In genomic region chr9:35686222-35687203, GRCh38 we compare ENCODE assay signal across 12 cellular contexts. TPM values are rescaled to one million over a fixed set of nuclear protein-coding genes. Genes with fewer than 3 reads are reported as not detected.
DNase-seq lines count a peak whose midpoint lies in the region; ATAC-seq and TF ChIP-seq lines count a peak whose summit lies in the region.
"Had no signal": no experiment of that assay in that cellular context is flagged by ENCODE, and none has a peak within 500 bp of the region (broad histone marks: within the 10 kb centered on the region; RNA-seq: fewer than 3 reads in every experiment).

No MANE protein-coding gene starts in this region.

- peaks cover 11% of the 10 kb centered on the region for H3K9me3 Mint-ChIP-seq in glutamatergic neuron (ENCODE audit: unreplicated experiment)
- no peaks in the 10 kb centered on the region for H3K9me3 Mint-ChIP-seq in activated T-helper 17 cell treated with anti-CD3 and anti-CD28 coated beads, Interleukin-2, amount 50 U/mL, for 72 hours

- H3K36me3 ChIP-seq in ascending aorta (peaks cover 64 to 76% of the 10 kb centered on the region in 2 donors), skeletal muscle satellite cell (ENCODE audit: insufficient read depth, low read length) (peaks cover 75% of the 10 kb centered on the region)

- intact Hi-C loops in ascending aorta (cut with DNase I) = no loop called here

- H3K4me3 ChIP-seq in ascending aorta = peak overlapping the region; percentile 83 to 93
- H3K4me3 ChIP-seq in skeletal muscle satellite cell (ENCODE audit: low read length) = peak overlapping the region; percentile 86

- peaks cover 29% of the 10 kb centered on the region for H3K4me1 Mint-ChIP-seq in glutamatergic neuron (ENCODE audit: low read depth, unreplicated experiment)
- H3K4me1 Mint-ChIP-seq in activated T-helper 17 cell treated with anti-CD3 and anti-CD28 coated beads, Interleukin-2, amount 50 U/mL, for 72 hours = peaks cover 15% of the 10 kb centered on the region

- H3K27ac ChIP-seq in ascending aorta = peak overlapping the region; percentile 93 to 97

- H3K4me2 ChIP-seq in skeletal muscle satellite cell (ENCODE audit: low read length) = peak overlapping the region; percentile 97

- H3K27me3 Mint-ChIP-seq in glutamatergic neuron (ENCODE audit: unreplicated experiment) = peaks cover 13% of the 10 kb centered on the region
- no peaks in the 10 kb centered on the region for H3K27me3 Mint-ChIP-seq in activated T-helper 17 cell treated with anti-CD3 and anti-CD28 coated beads, Interleukin-2, amount 50 U/mL, for 72 hours

- no peaks in the 10 kb centered on the region for H3K36me3 Mint-ChIP-seq in glutamatergic neuron (ENCODE audit: unreplicated experiment)
- no peaks in the 10 kb centered on the region for H3K36me3 Mint-ChIP-seq in activated T-helper 17 cell treated with anti-CD3 and anti-CD28 coated beads, Interleukin-2, amount 50 U/mL, for 72 hours (ENCODE audit: low read depth)

- H3K9me3 ChIP-seq in ascending aorta (no peaks in the 10 kb centered on the region), skeletal muscle satellite cell (replicated peaks; ENCODE audit: low read length) (no peaks in the 10 kb centered on the region)
- H3K9me3 ChIP-seq: upper lobe of left lung had no signal

- H3K4me1 ChIP-seq in ascending aorta = peaks cover 14 to 39% of the 10 kb centered on the region in 2 donors
- H3K4me1 ChIP-seq in skeletal muscle satellite cell (ENCODE audit: control insufficient read depth, insufficient read depth, low read length) = peaks cover 71% of the 10 kb centered on the region

- DNase-seq in ascending aorta (ENCODE audit: low spot score in 2 of 2) = no peak
- DNase-seq in glutamatergic neuron = no peak
- no peak for DNase-seq in activated naive CD4-positive, alpha-beta T cell (lab: John Stamatoyannopoulos, UW)
- no peak for DNase-seq in A172 (ENCODE audit: low spot score)
- no peak for DNase-seq in stimulated activated CD4-positive, alpha-beta T cell treated with anti-CD3 and anti-CD28 coated beads, Interleukin-2, amount 100 ng/mL, for 48 hours
- DNase-seq: DMS79 treated with DMSO at 0.1 percent for 48 hours, NCI-H2171, T-helper 1 cell had no signal

- H3K27me3 ChIP-seq in ascending aorta (no peaks in the 10 kb centered on the region), skeletal muscle satellite cell (ENCODE audit: control insufficient read depth, insufficient read depth, low read length) (no peaks in the 10 kb centered on the region)
- H3K27me3 ChIP-seq: upper lobe of left lung had no signal

- H3K9ac ChIP-seq in skeletal muscle satellite cell (ENCODE audit: low read depth, low read length) = peak overlapping the region; percentile 93

- peak; percentile 53 for ATAC-seq in GM19468 (IDR thresholded peaks at IDR 0.05; ENCODE audit: extremely low read depth, unreplicated experiment)
- no peak for ATAC-seq in activated T-helper 17 cell treated with anti-CD3 and anti-CD28 coated beads, Interleukin-2, amount 50 U/mL, for 72 hours (replicated peaks)

- no peak for TF ChIP-seq CTCF in ascending aorta (IDR thresholded peaks at IDR 0.05)
- TF ChIP-seq CTCF in glutamatergic neuron (IDR thresholded peaks at IDR 0.05; ENCODE audit: partially characterized antibody, unreplicated experiment) = no peak

- no peak overlapping the region for H3K27ac Mint-ChIP-seq in glutamatergic neuron (ENCODE audit: unreplicated experiment)
- H3K27ac Mint-ChIP-seq in activated T-helper 17 cell treated with anti-CD3 and anti-CD28 coated beads, Interleukin-2, amount 50 U/mL, for 72 hours = no peak overlapping the region

- peak overlapping the region; percentile 12 for H3K4me3 Mint-ChIP-seq in glutamatergic neuron (ENCODE audit: unreplicated experiment)
- no peak overlapping the region for H3K4me3 Mint-ChIP-seq in activated T-helper 17 cell treated with anti-CD3 and anti-CD28 coated beads, Interleukin-2, amount 50 U/mL, for 72 hours

RNA-seq across cellular contexts. Expression of gene TPM2, which starts 3.2 kb away (rescaled TPM):
- total RNA-seq in ascending aorta = 1,923 TPM
- 188 TPM for total RNA-seq in glutamatergic neuron (ENCODE audit: unreplicated experiment)
- total RNA-seq in skeletal muscle satellite cell (2012; rRNA removed) = 601 and 847 TPM in 2 replicates
- 423 and 447 TPM in 2 replicates for total RNA-seq in A172 (2014; rRNA removed; shearing (Covaris generic))
- total RNA-seq in activated T-helper 17 cell treated with anti-CD3 and anti-CD28 coated beads, Interleukin-2, amount 50 U/mL, for 72 hours = 1 to 10 TPM; 4.1 to 6.2 TPM

RNA-seq across cellular contexts. Expression of gene CA9, which starts 12.8 kb away (rescaled TPM):
- total RNA-seq in ascending aorta = 3.9 TPM
- not detected for total RNA-seq in glutamatergic neuron (ENCODE audit: unreplicated experiment)
- 3.0 and 6.1 TPM in 2 replicates for total RNA-seq in skeletal muscle satellite cell (2012; rRNA removed)
- not detected in 2 replicates for total RNA-seq in A172 (2014; rRNA removed; shearing (Covaris generic))
- total RNA-seq in activated T-helper 17 cell treated with anti-CD3 and anti-CD28 coated beads, Interleukin-2, amount 50 U/mL, for 72 hours = 10 to 100 TPM in 1 of 2 donors, under 1 TPM in 1; 0.89 to 31.7 TPM

RNA-seq across cellular contexts. Expression of gene ARHGEF39, which starts 21.5 kb away (rescaled TPM):
- total RNA-seq in ascending aorta (1.1 TPM), glutamatergic neuron (ENCODE audit: unreplicated experiment) (2.6 TPM)
- 1.8 and 3.7 TPM in 2 replicates for total RNA-seq in skeletal muscle satellite cell (2012; rRNA removed)
- total RNA-seq in A172 (2014; rRNA removed; shearing (Covaris generic)) = 2.5 and 3.6 TPM in 2 replicates
- total RNA-seq in activated T-helper 17 cell treated with anti-CD3 and anti-CD28 coated beads, Interleukin-2, amount 50 U/mL, for 72 hours = 10 to 100 TPM in 1 of 2 donors, 1 to 10 TPM in 1; 9.4 to 16.1 TPM

RNA-seq across cellular contexts. Expression of gene CCDC107, which starts 28.4 kb away (rescaled TPM):
- total RNA-seq in ascending aorta (67.6 TPM), glutamatergic neuron (ENCODE audit: unreplicated experiment) (32.5 TPM)
- 10.9 and 16.6 TPM in 2 replicates for total RNA-seq in skeletal muscle satellite cell (2012; rRNA removed)
- total RNA-seq in A172 (2014; rRNA removed; shearing (Covaris generic)) = 5.7 and 12.6 TPM in 2 replicates
- 10 to 100 TPM; 17.5 to 19.8 TPM for total RNA-seq in activated T-helper 17 cell treated with anti-CD3 and anti-CD28 coated beads, Interleukin-2, amount 50 U/mL, for 72 hours

RNA-seq across cellular contexts. Expression of gene RMRP, which starts 28.7 kb away (rescaled TPM):
- total RNA-seq in ascending aorta (17,070 TPM), glutamatergic neuron (ENCODE audit: unreplicated experiment) (35,708 TPM)
- total RNA-seq in skeletal muscle satellite cell (2012; rRNA removed) = 116,564 and 213,110 TPM in 2 replicates
- total RNA-seq in A172 (2014; rRNA removed; shearing (Covaris generic)) = 1,768 and 6,657 TPM in 2 replicates
- over 10,000 TPM in 1 of 2 donors, 1,000 to 10,000 TPM in 1; 5,785 to 10,768 TPM for total RNA-seq in activated T-helper 17 cell treated with anti-CD3 and anti-CD28 coated beads, Interleukin-2, amount 50 U/mL, for 72 hours

Comparison
In these comparisons a context has a peak if more than half of its experiments do, and no peak if none do; other contexts are left out.
1. RNA of gene TPM2, which starts 3.2 kb away (total RNA-seq): 1,923 TPM in ascending aorta (single experiment), 423 to 447 TPM in A172 and 188 TPM in glutamatergic neuron (single experiment); 4.1 to 6.2 TPM in activated T-helper 17 cell treated with anti-CD3 and anti-CD28 coated beads, Interleukin-2, amount 50 U/mL, for 72 hours; every median in the first group is over 10 times any median in the second.